Comparison of ENCODE assay signal across 8 cellular contexts in the genomic region with DNA sequence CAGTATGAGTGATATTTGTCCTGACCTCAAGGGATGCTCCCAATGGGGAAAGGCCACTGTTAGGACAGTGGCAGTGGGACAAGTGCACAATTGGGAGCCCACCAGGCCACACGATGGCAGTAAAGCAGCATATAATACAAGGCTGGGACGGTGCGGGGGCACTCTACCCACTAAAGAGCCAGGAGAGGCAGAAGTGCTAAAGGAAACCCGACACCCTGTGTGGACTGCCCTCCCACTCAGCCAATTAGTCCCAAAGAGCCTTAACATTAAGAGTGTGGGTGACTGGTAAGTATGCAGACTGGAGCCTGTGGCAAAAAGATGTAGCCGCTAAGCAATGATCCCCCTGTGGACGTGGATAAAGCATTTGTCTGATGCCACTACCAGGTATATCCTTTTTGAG. TPM values are rescaled to one million over a fixed set of nuclear protein-coding genes. Genes with fewer than 3 reads are reported as not detected.
DNase-seq lines count a peak whose midpoint lies in the region; ATAC-seq and TF ChIP-seq lines count a peak whose summit lies in the region.

No MANE protein-coding gene starts in this region.

- H3K4me1 Mint-ChIP-seq in activated T-helper 2 cell treated with anti-CD3 and anti-CD28 coated beads, Interferon-gamma antibody, Interleukin-2, Interleukin-4, amounts not matched to agents 10 μg/mL and 5 μg/mL and 100 μg/mL, durations not matched to agents 14 hours and 24 hours and 36 hours (ENCODE audit: low read depth): peaks cover 5% of the 10 kb centered on the region

- H3K36me3 Mint-ChIP-seq in activated T-helper 2 cell treated with anti-CD3 and anti-CD28 coated beads, Interferon-gamma antibody, Interleukin-2, Interleukin-4, amounts not matched to agents 10 μg/mL and 5 μg/mL and 100 μg/mL, durations not matched to agents 14 hours and 24 hours and 36 hours (ENCODE audit: low read depth): no peaks in the 10 kb centered on the region

- no peak for TF ChIP-seq EP300 in ovary (IDR thresholded peaks at IDR 0.05)
- no peak for TF ChIP-seq EP300 in tibial nerve (IDR thresholded peaks at IDR 0.05)

- ATAC-seq in GM18498 (IDR thresholded peaks at IDR 0.05; ENCODE audit: unreplicated experiment) (peak; percentile 84), foreskin keratinocyte (peak; percentile 57)

- H3K27ac ChIP-seq in foreskin keratinocyte: no peak overlapping the region
- peak overlapping the region in 1 of 2 donors; percentile 5 for H3K27ac ChIP-seq in ovary
- peak overlapping the region; percentile 47 to 76 (median 61) for H3K27ac ChIP-seq in tibial nerve

- H3K4me1 ChIP-seq in foreskin keratinocyte: no peaks in the 10 kb centered on the region
- peaks cover 8% of the 10 kb centered on the region for H3K4me1 ChIP-seq in ovary (ENCODE audit: insufficient read depth)
- peaks cover 0 to 32% (median 9%) of the 10 kb centered on the region in 4 donors for H3K4me1 ChIP-seq in tibial nerve

- TF ChIP-seq CTCF in foreskin keratinocyte (conservative IDR thresholded peaks at IDR 0.05) (peak; percentile 83), ovary (IDR thresholded peaks at IDR 0.05) (peak; percentile 12 to 65 (median 37)), tibial nerve (IDR thresholded peaks at IDR 0.05) (peak; percentile 46 to 70 (median 67))

- TF ChIP-seq POLR2A in ovary (IDR thresholded peaks at IDR 0.05) (no peak), tibial nerve (IDR thresholded peaks at IDR 0.05) (no peak)

- WGBS in ovary, 3 donors: 19 to 29% (median 23%) methylated on average over 6 of the region's 6 CpGs
- 13 to 24% methylated on average over 6 of the region's 6 CpGs for WGBS in tibial nerve, 2 donors

- H3K9me3 Mint-ChIP-seq in activated T-helper 2 cell treated with anti-CD3 and anti-CD28 coated beads, Interferon-gamma antibody, Interleukin-2, Interleukin-4, amounts not matched to agents 10 μg/mL and 5 μg/mL and 100 μg/mL, durations not matched to agents 14 hours and 24 hours and 36 hours: no peaks in the 10 kb centered on the region

- DNase-seq in A172 (ENCODE audit: low spot score) (peak; percentile 77), KG1 (lab: John Stamatoyannopoulos, UW) (peak; percentile 45), RPMI8226 (peak; percentile 68), foreskin keratinocyte (peak in 1 of 2 donors; percentile 39), ovary (peak; percentile 59 to 75 (median 67)), tibial nerve (ENCODE audit: low spot score in 2 of 2) (peak; percentile 74 to 82)
- DNase-seq in activated T-helper 2 cell treated with anti-CD3 and anti-CD28 coated beads, Interferon-gamma antibody, Interleukin-2, Interleukin-4, amounts not matched to agents 10 μg/mL and 5 μg/mL and 100 μg/mL, durations not matched to agents 14 hours and 24 hours and 36 hours (ENCODE audit: low spot score): peak; percentile 45

- no peak overlapping the region for H3K27ac Mint-ChIP-seq in activated T-helper 2 cell treated with anti-CD3 and anti-CD28 coated beads, Interferon-gamma antibody, Interleukin-2, Interleukin-4, amounts not matched to agents 10 μg/mL and 5 μg/mL and 100 μg/mL, durations not matched to agents 14 hours and 24 hours and 36 hours

- H3K36me3 ChIP-seq in ovary: no peaks in the 10 kb centered on the region
- no peaks in the 10 kb centered on the region for H3K36me3 ChIP-seq in tibial nerve

- H3K4me3 ChIP-seq in ovary: no peak overlapping the region
- no peak overlapping the region for H3K4me3 ChIP-seq in tibial nerve

- H3K27me3 Mint-ChIP-seq in activated T-helper 2 cell treated with anti-CD3 and anti-CD28 coated beads, Interferon-gamma antibody, Interleukin-2, Interleukin-4, amounts not matched to agents 10 μg/mL and 5 μg/mL and 100 μg/mL, durations not matched to agents 14 hours and 24 hours and 36 hours (ENCODE audit: low read depth): peaks cover 2% of the 10 kb centered on the region

- no peak overlapping the region for H3K4me3 Mint-ChIP-seq in activated T-helper 2 cell treated with anti-CD3 and anti-CD28 coated beads, Interferon-gamma antibody, Interleukin-2, Interleukin-4, amounts not matched to agents 10 μg/mL and 5 μg/mL and 100 μg/mL, durations not matched to agents 14 hours and 24 hours and 36 hours (ENCODE audit: low read depth)

- H3K9me3 ChIP-seq in ovary (no peaks in the 10 kb centered on the region), tibial nerve (no peaks in the 10 kb centered on the region)

- intact Hi-C loops in activated T-helper 2 cell treated with anti-CD3 and anti-CD28 coated beads, Interferon-gamma antibody, Interleukin-2, Interleukin-4, amounts not matched to agents 10 μg/mL and 5 μg/mL and 100 μg/mL, durations not matched to agents 14 hours and 24 hours and 36 hours (cut with micrococcal nuclease): loop anchor here (1.0 kb wide), 1 partner anchor 204 kb away; no protein-coding TSS in a partner anchor
- intact Hi-C loops in ovary (cut with DNase I): no loop called here

- H3K27me3 ChIP-seq in foreskin keratinocyte: no peaks in the 10 kb centered on the region
- H3K27me3 ChIP-seq in ovary: no peaks in the 10 kb centered on the region
- H3K27me3 ChIP-seq in tibial nerve: no peaks in the 10 kb centered on the region

RNA-seq across cellular contexts. Expression of gene ZNF589, which starts 8.2 kb away (rescaled TPM):
- 2.3 and 3.9 TPM in 2 replicates for total RNA-seq in A172 (2014; rRNA removed; shearing (Covaris generic))
- 40.2 and 42.8 TPM in 2 replicates for total RNA-seq in activated T-helper 2 cell treated with anti-CD3 and anti-CD28 coated beads, Interferon-gamma antibody, Interleukin-2, Interleukin-4, amounts not matched to agents 10 μg/mL and 5 μg/mL and 100 μg/mL, durations not matched to agents 14 hours and 24 hours and 36 hours
- total RNA-seq in foreskin keratinocyte: 10.0 and 10.5 TPM in 2 replicates
- polyA plus RNA-seq in foreskin keratinocyte: 6.2 and 6.4 TPM in 2 replicates
- total RNA-seq in ovary: 10 to 100 TPM in 6 of 7 donors, 1 to 10 TPM in 1; 9.7 to 17.8 (median 14.4) TPM
- polyA plus RNA-seq in ovary: 10 to 100 TPM in 1 of 2 donors, 1 to 10 TPM in 1; 7.9 to 18.8 TPM
- 10 to 100 TPM; 10.7 to 18.8 (median 15.7) TPM for total RNA-seq in tibial nerve

RNA-seq across cellular contexts. Expression of gene CAMP, which starts 9.4 kb away (rescaled TPM):
- not detected in 2 replicates for total RNA-seq in A172 (2014; rRNA removed; shearing (Covaris generic))
- total RNA-seq in activated T-helper 2 cell treated with anti-CD3 and anti-CD28 coated beads, Interferon-gamma antibody, Interleukin-2, Interleukin-4, amounts not matched to agents 10 μg/mL and 5 μg/mL and 100 μg/mL, durations not matched to agents 14 hours and 24 hours and 36 hours: not detected in 2 replicates
- total RNA-seq in foreskin keratinocyte (0.27 TPM in 1 of 2 replicates, not detected in the other), ovary (1 to 10 TPM in 1 of 7 donors, not detected in 6; 1.1 TPM), tibial nerve (under 1 TPM in 1 of 4 donors, not detected in 3; 0.63 TPM)
- polyA plus RNA-seq in foreskin keratinocyte (0.38 TPM in 1 of 2 replicates, not detected in the other), ovary (under 1 TPM in 1 of 2 donors, not detected in 1; 0.12 TPM)

RNA-seq across cellular contexts. Expression of gene CDC25A, which starts 44.5 kb away (rescaled TPM):
- 21.1 and 33.6 TPM in 2 replicates for total RNA-seq in A172 (2014; rRNA removed; shearing (Covaris generic))
- 39.1 and 40.5 TPM in 2 replicates for total RNA-seq in activated T-helper 2 cell treated with anti-CD3 and anti-CD28 coated beads, Interferon-gamma antibody, Interleukin-2, Interleukin-4, amounts not matched to agents 10 μg/mL and 5 μg/mL and 100 μg/mL, durations not matched to agents 14 hours and 24 hours and 36 hours
- total RNA-seq in foreskin keratinocyte (21.7 and 29.0 TPM in 2 replicates), ovary (1 to 10 TPM; 1.1 to 4.4 (median 3.3) TPM), tibial nerve (1 to 10 TPM in 2 of 4 donors, under 1 TPM in 1, not detected in 1; 0.44 to 7.1 (median 2.1) TPM)
- polyA plus RNA-seq in foreskin keratinocyte (8.2 and 12.3 TPM in 2 replicates), ovary (1 to 10 TPM; 1.4 to 2.1 TPM)
